Comparison of ENCODE assay signal across 8 cellular contexts in the genomic region with DNA sequence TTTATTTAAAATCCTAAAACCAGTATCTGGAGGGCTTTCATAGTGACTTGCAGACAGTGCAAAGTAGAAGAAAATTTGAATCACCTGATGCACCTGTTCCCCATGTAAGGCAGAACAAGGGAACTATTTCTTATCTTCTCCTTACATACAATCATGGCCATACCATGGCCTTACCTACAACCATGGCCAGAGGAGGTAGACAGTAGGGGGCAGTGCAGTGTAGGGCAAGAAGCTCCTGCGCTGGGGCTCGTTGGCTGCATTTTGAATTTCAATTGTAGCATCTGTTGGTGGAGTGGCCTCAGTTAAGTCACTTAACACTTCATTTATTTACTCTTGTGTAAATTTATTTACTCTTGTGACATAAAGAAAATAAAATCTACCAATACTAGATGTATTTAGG. TPM values are rescaled to one million over a fixed set of nuclear protein-coding genes. Genes with fewer than 3 reads are reported as not detected.
DNase-seq lines count a peak whose midpoint lies in the region; ATAC-seq, FAIRE-seq and TF ChIP-seq lines count a peak whose summit lies in the region.

No MANE protein-coding gene starts in this region.

- no peak overlapping the region for H3K27ac Mint-ChIP-seq in naive thymus-derived CD8-positive, alpha-beta T cell
- no peak overlapping the region for H3K27ac Mint-ChIP-seq in activated T-helper 17 cell treated with anti-CD3 and anti-CD28 coated beads, Interleukin-2, amount 50 U/mL, for 72 hours

- POLR2A ChIA-PET in GM12878 (lab: Charles Lee): no interaction called here
- POLR2A ChIA-PET in naive thymus-derived CD8-positive, alpha-beta T cell (lab: Charles Lee): no interaction called here

- no peaks in the 10 kb centered on the region for H4K20me1 ChIP-seq in GM12878 (ENCODE audit: control insufficient read depth, insufficient read depth)

- no peak for TF ChIP-seq EP300 in GM12878 (IDR thresholded peaks at IDR 0.05; ENCODE audit: borderline replicate concordance in 1 of 2, control insufficient read depth in 1 of 2, low read depth in 2 of 2, low read length in 2 of 2)

- no peaks in the 10 kb centered on the region for H3K36me3 ChIP-seq in GM12878 (ENCODE audit: control insufficient read depth in 2 of 2, insufficient read depth in 2 of 2, low read length in 1 of 2)

- WGBS in GM12878 (ENCODE audit: insufficient coverage, insufficient replicate concordance, low lambda C conversion rate, missing lambda C conversion rate): 0% methylated on average over 2 of the region's 2 CpGs

- intact Hi-C loops in GM12878 (cut with micrococcal nuclease; ENCODE audit: unreplicated experiment): loop anchor here (1.0 to 2.0 kb wide), 3 partner anchors 189 to 985 kb away; no protein-coding TSS in a partner anchor

- peaks cover 0 to 15% (median 0%) of the 10 kb centered on the region in 9 donors for H3K9me3 Mint-ChIP-seq in naive thymus-derived CD8-positive, alpha-beta T cell
- H3K9me3 Mint-ChIP-seq in activated T-helper 17 cell treated with anti-CD3 and anti-CD28 coated beads, Interleukin-2, amount 50 U/mL, for 72 hours: peaks cover 13% of the 10 kb centered on the region

- peak; percentile 78 for DNase-seq in D341Med (ENCODE audit: low spot score)
- DNase-seq in NCI-H2081 treated with DMSO at 0.1 percent for 48 hours (lab: John Stamatoyannopoulos, UW): peak; percentile 10
- no peak for DNase-seq in GM12878 (ENCODE audit: low read depth, low spot score)
- peak; percentile 2 for DNase-seq in medulla oblongata (ENCODE audit: extremely low spot score)
- no peak for DNase-seq in naive thymus-derived CD8-positive, alpha-beta T cell

- no peak overlapping the region for H3K4me3 ChIP-seq in GM12878

- SMC1A ChIA-PET in GM12878 (lab: Charles Lee; ENCODE audit: uncharacterized antibody, unreplicated experiment): no interaction called here

- H2AFZ ChIP-seq in GM12878 (ENCODE audit: control insufficient read depth, low read depth, low read length): no peak overlapping the region

- peaks cover 0 to 3% (median 0%) of the 10 kb centered on the region in 4 donors for H3K4me1 Mint-ChIP-seq in naive thymus-derived CD8-positive, alpha-beta T cell
- H3K4me1 Mint-ChIP-seq in activated T-helper 17 cell treated with anti-CD3 and anti-CD28 coated beads, Interleukin-2, amount 50 U/mL, for 72 hours: no peaks in the 10 kb centered on the region

- H3K4me3 Mint-ChIP-seq in naive thymus-derived CD8-positive, alpha-beta T cell: no peak overlapping the region
- no peak overlapping the region for H3K4me3 Mint-ChIP-seq in activated T-helper 17 cell treated with anti-CD3 and anti-CD28 coated beads, Interleukin-2, amount 50 U/mL, for 72 hours

- no peaks in the 10 kb centered on the region for H3K27me3 Mint-ChIP-seq in naive thymus-derived CD8-positive, alpha-beta T cell
- H3K27me3 Mint-ChIP-seq in activated T-helper 17 cell treated with anti-CD3 and anti-CD28 coated beads, Interleukin-2, amount 50 U/mL, for 72 hours: no peaks in the 10 kb centered on the region

- no TSS peak for BruUV-seq in GM12878 (replicated peaks; lab: Mats Ljungman, UMichigan)

- no peak overlapping the region for H3K27ac ChIP-seq in GM12878 (ENCODE audit: control insufficient read depth, insufficient read depth)

- FAIRE-seq in GM12878 (lab: Jason Lieb, UNC): no peak

- TF ChIP-seq POLR2A in GM12878 (IDR thresholded peaks at IDR 0.05; ENCODE audit: low read depth, low read length): no peak

- ATAC-seq in GM18867 (IDR thresholded peaks at IDR 0.05; ENCODE audit: unreplicated experiment): peak; percentile 84
- ATAC-seq in HG03064 (IDR thresholded peaks at IDR 0.05; ENCODE audit: low read depth, unreplicated experiment): peak; percentile 73
- ATAC-seq in GM12878: peak; percentile 89
- ATAC-seq in naive thymus-derived CD8-positive, alpha-beta T cell: no peak
- no peak for ATAC-seq in activated T-helper 17 cell treated with anti-CD3 and anti-CD28 coated beads, Interleukin-2, amount 50 U/mL, for 72 hours (replicated peaks)

- no peaks in the 10 kb centered on the region for H3K9me3 ChIP-seq in GM12878 (replicated peaks; ENCODE audit: control insufficient read depth, insufficient read depth, low read length)

- CTCF ChIA-PET in GM12878 (lab: Yijun Ruan, JAX): interaction anchor here (0.9 kb wide), 1 partner anchor 188 kb away, joined by 3 read pairs; no protein-coding TSS in a partner anchor

- H3K36me3 Mint-ChIP-seq in naive thymus-derived CD8-positive, alpha-beta T cell: no peaks in the 10 kb centered on the region
- H3K36me3 Mint-ChIP-seq in activated T-helper 17 cell treated with anti-CD3 and anti-CD28 coated beads, Interleukin-2, amount 50 U/mL, for 72 hours (ENCODE audit: low read depth): no peaks in the 10 kb centered on the region

- peak; percentile 86 for TF ChIP-seq RAD21 in GM12878 (IDR thresholded peaks at IDR 0.05; ENCODE audit: insufficient read depth, low read depth, low read length)

- no peaks in the 10 kb centered on the region for H3K27me3 ChIP-seq in GM12878 (replicated peaks in 1 of 2; ENCODE audit: control insufficient read depth in 2 of 2, insufficient read depth in 2 of 2, low read length in 1 of 2)

- H3K79me2 ChIP-seq in GM12878 (ENCODE audit: control insufficient read depth, insufficient read depth, low read length): no peaks in the 10 kb centered on the region

- RAD21 ChIA-PET in GM12878 (lab: Charles Lee; ENCODE audit: unreplicated experiment): no interaction called here

- in situ Hi-C loops in GM12878 (cut with MboI): loop anchor here (10.0 kb wide), 1 partner anchor 989 kb away; no protein-coding TSS in a partner anchor

- no peaks in the 10 kb centered on the region for H3K4me1 ChIP-seq in GM12878 (ENCODE audit: control insufficient read depth, insufficient read depth, low read length)

- no peak overlapping the region for H3K4me2 ChIP-seq in GM12878 (ENCODE audit: control insufficient read depth, insufficient read depth)

- no peak overlapping the region for H3K9ac ChIP-seq in GM12878 (ENCODE audit: control insufficient read depth, insufficient read depth, low read length)

- peak; percentile 60 to 65 (median 62) for TF ChIP-seq CTCF in GM12878 (IDR thresholded peaks at IDR 0.05 in 2 of 3, conservative IDR thresholded peaks at IDR 0.05 in 1 of 3; ENCODE audit: control insufficient read depth in 2 of 3, extremely low read depth in 1 of 3, insufficient read depth in 1 of 3, low read depth in 3 of 3, low read length in 3 of 3)

TF ChIP-seq in GM12878, 131 proteins besides CTCF, POLR2A, EP300 and RAD21:
- peak; percentile 67 for TF ChIP-seq YY1 (IDR thresholded peaks at IDR 0.05; ENCODE audit: low read depth, low read length)
- no peak for TF ChIP-seq CEBPB (IDR thresholded peaks at IDR 0.05; ENCODE audit: borderline replicate concordance in 1 of 2, low read depth in 2 of 2, low read length in 2 of 2)
- peak; percentile 63 for TF ChIP-seq SMC3 (IDR thresholded peaks at IDR 0.05; ENCODE audit: borderline replicate concordance, low read length)

RNA-seq across cellular contexts. Expression of gene GALNTL6, which starts 33.0 kb away (rescaled TPM):
- 0.13 TPM in 1 of 2 replicates, not detected in the other for total RNA-seq in GM12878 (2013; cell fraction: nucleolus; rRNA removed)
- total RNA-seq in GM12878 (2014; rRNA removed) (not detected in 2 replicates), GM12878 (2014; rRNA removed; fragmentation: Illumina TruSeq; extraction: Trizol) (not detected in 2 replicates), GM12878 (2021) (not detected in 2 replicates)
- polyA plus RNA-seq in GM12878 (2011; ENCODE audit: low read depth): not detected
- polyA plus RNA-seq in GM12878 (2011; rRNA removed) (0.29 and 0.40 TPM in 2 replicates), GM12878 (2014; fragmentation: Illumina TruSeq; extraction: Trizol) (0.01 and 0.11 TPM in 2 replicates), GM12878 (2014; fragmentation: Nextera tagmentation; extraction: Ambion mirVana) (not detected), GM12878 (2014; rRNA removed) (not detected in 2 replicates), GM12878 (2016; fragmentation: Nextera tagmentation; extraction: Ambion mirVana) (not detected)
- polyA plus RNA-seq in GM12878 (2011; cell fraction: cytosol; rRNA removed): 0.12 and 0.15 TPM in 2 replicates
- polyA plus RNA-seq in GM12878 (2011; cell fraction: nucleus; rRNA removed): 0.07 and 0.30 TPM in 2 replicates
- not detected in 2 replicates for polyA plus RNA-seq in GM12878 (2012)
- 0.37 and 0.41 TPM in 2 replicates for polyA minus RNA-seq in GM12878 (2011; rRNA and poly(A)+ RNA removed)
- polyA minus RNA-seq in GM12878 (2011; cell fraction: cytosol; rRNA and poly(A)+ RNA removed): not detected in 2 replicates
- polyA minus RNA-seq in GM12878 (2011; cell fraction: nucleus; rRNA and poly(A)+ RNA removed): 0.57 and 0.85 TPM in 2 replicates
- not detected for total RNA-seq in naive thymus-derived CD8-positive, alpha-beta T cell
- polyA plus RNA-seq in naive thymus-derived CD8-positive, alpha-beta T cell: not detected
- total RNA-seq in activated T-helper 17 cell treated with anti-CD3 and anti-CD28 coated beads, Interleukin-2, amount 50 U/mL, for 72 hours: not detected

Comparison
In these comparisons a context has a peak if more than half of its experiments do, and no peak if none do; other contexts are left out.
1. DNase-seq: peak in D341Med (single experiment), NCI-H2081 treated with DMSO at 0.1 percent for 48 hours (single experiment) and medulla oblongata (single experiment); none in GM12878 (single experiment) and naive thymus-derived CD8-positive, alpha-beta T cell (0 of 10).
2. ATAC-seq: peak in GM18867 (single experiment), HG03064 (single experiment) and GM12878 (single experiment); none in naive thymus-derived CD8-positive, alpha-beta T cell (0 of 2) and activated T-helper 17 cell treated with anti-CD3 and anti-CD28 coated beads, Interleukin-2, amount 50 U/mL, for 72 hours (single experiment).